9 cellular contexts compared by ENCODE assay signal in the genomic region with DNA sequence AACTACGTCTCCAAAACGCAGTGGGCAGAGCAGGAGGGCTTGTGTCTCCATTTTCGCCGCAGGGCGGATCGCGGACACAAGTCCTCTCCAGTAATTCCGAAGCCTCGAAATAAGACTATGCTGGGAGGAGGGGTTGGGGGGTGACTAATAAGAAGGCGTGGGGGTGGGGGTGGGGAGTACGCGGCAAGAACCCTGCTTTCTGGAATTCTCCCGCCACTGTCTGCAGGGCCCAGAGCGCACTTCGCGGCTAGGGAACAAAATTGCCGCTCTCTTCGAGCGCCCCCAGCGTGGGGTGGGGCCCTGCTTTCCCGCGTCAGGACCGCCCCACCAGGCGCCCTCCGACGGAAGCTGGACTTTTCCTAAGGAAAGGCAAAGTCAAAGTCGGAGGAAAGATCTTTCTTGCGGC. TPM values are rescaled to one million over a fixed set of nuclear protein-coding genes. Genes with fewer than 3 reads are reported as not detected.
DNase-seq lines count a peak whose midpoint lies in the region; ATAC-seq, FAIRE-seq and TF ChIP-seq lines count a peak whose summit lies in the region.
"Had no signal": no experiment of that assay in that cellular context is flagged by ENCODE, and none has a peak within 500 bp of the region (broad histone marks: within the 10 kb centered on the region; RNA-seq: fewer than 3 reads in every experiment).

No MANE protein-coding gene starts in this region.

- H3K9me3 ChIP-seq in tibial nerve: no peaks in the 10 kb centered on the region
- H3K9me3 ChIP-seq: BE2C had no signal

- DNase-seq in activated CD4-positive, alpha-beta T cell treated with anti-CD3 and anti-CD28 coated beads, Interleukin-2, amount 10 ng/mL, durations not matched to agents 24 days and 14 days: peak; percentile 60
- no peak for DNase-seq in activated CD4-positive, alpha-beta T cell treated with anti-CD3 and anti-CD28 coated beads, Interleukin-2, amount 10 ng/mL, durations not matched to agents 7 days and 5 days
- DNase-seq in dermis blood vessel endothelial cell (peak; percentile 26), mesothelial cell of epicardium (ENCODE audit: low spot score in 2 of 2, unreplicated experiment in 2 of 2) (no peak), tibial nerve (ENCODE audit: low spot score in 2 of 2) (no peak), HTR-8/SVneo (ENCODE audit: insufficient read length, low spot score) (no peak)
- DNase-seq: BE2C had no signal

- no peaks in the 10 kb centered on the region for H3K9me3 Mint-ChIP-seq in activated CD4-positive, alpha-beta T cell treated with anti-CD3 and anti-CD28 coated beads, Interleukin-2, amount 10 ng/mL, durations not matched to agents 24 days and 14 days
- H3K9me3 Mint-ChIP-seq in activated CD4-positive, alpha-beta T cell treated with anti-CD3 and anti-CD28 coated beads, Interleukin-2, amount 10 ng/mL, durations not matched to agents 7 days and 5 days: no peaks in the 10 kb centered on the region
- no peaks in the 10 kb centered on the region for H3K9me3 Mint-ChIP-seq in mesothelial cell of epicardium

- FAIRE-seq in HTR-8/SVneo (lab: Jason Lieb, UNC): no peak

- peak overlapping the region; percentile 39 to 56 (median 48) for H3K4me3 ChIP-seq in tibial nerve

- H3K27me3 ChIP-seq in tibial nerve: peaks cover 0 to 8% of the 10 kb centered on the region in 2 donors

- peaks cover 32% of the 10 kb centered on the region for H3K36me3 Mint-ChIP-seq in activated CD4-positive, alpha-beta T cell treated with anti-CD3 and anti-CD28 coated beads, Interleukin-2, amount 10 ng/mL, durations not matched to agents 24 days and 14 days (ENCODE audit: low read depth)
- H3K36me3 Mint-ChIP-seq in activated CD4-positive, alpha-beta T cell treated with anti-CD3 and anti-CD28 coated beads, Interleukin-2, amount 10 ng/mL, durations not matched to agents 7 days and 5 days (ENCODE audit: low read depth): peaks cover under 1% of the 10 kb centered on the region
- H3K36me3 Mint-ChIP-seq in mesothelial cell of epicardium: no peaks in the 10 kb centered on the region

- H3K27ac Mint-ChIP-seq in activated CD4-positive, alpha-beta T cell treated with anti-CD3 and anti-CD28 coated beads, Interleukin-2, amount 10 ng/mL, durations not matched to agents 24 days and 14 days: no peak overlapping the region
- no peak overlapping the region for H3K27ac Mint-ChIP-seq in activated CD4-positive, alpha-beta T cell treated with anti-CD3 and anti-CD28 coated beads, Interleukin-2, amount 10 ng/mL, durations not matched to agents 7 days and 5 days
- H3K27ac Mint-ChIP-seq in mesothelial cell of epicardium: no peak overlapping the region

- peaks cover 20% of the 10 kb centered on the region for H3K4me1 Mint-ChIP-seq in activated CD4-positive, alpha-beta T cell treated with anti-CD3 and anti-CD28 coated beads, Interleukin-2, amount 10 ng/mL, durations not matched to agents 24 days and 14 days
- peaks cover 26% of the 10 kb centered on the region for H3K4me1 Mint-ChIP-seq in activated CD4-positive, alpha-beta T cell treated with anti-CD3 and anti-CD28 coated beads, Interleukin-2, amount 10 ng/mL, durations not matched to agents 7 days and 5 days
- H3K4me1 Mint-ChIP-seq in mesothelial cell of epicardium: peaks cover 15% of the 10 kb centered on the region

- H3K4me3 Mint-ChIP-seq in activated CD4-positive, alpha-beta T cell treated with anti-CD3 and anti-CD28 coated beads, Interleukin-2, amount 10 ng/mL, durations not matched to agents 24 days and 14 days: peak overlapping the region; percentile 74
- H3K4me3 Mint-ChIP-seq in activated CD4-positive, alpha-beta T cell treated with anti-CD3 and anti-CD28 coated beads, Interleukin-2, amount 10 ng/mL, durations not matched to agents 7 days and 5 days: no peak overlapping the region
- H3K4me3 Mint-ChIP-seq in mesothelial cell of epicardium: peak overlapping the region; percentile 62

- 0 to 2% methylated on average over 28 of the region's 28 CpGs for WGBS in tibial nerve, 2 donors

- intact Hi-C loops in activated CD4-positive, alpha-beta T cell treated with anti-CD3 and anti-CD28 coated beads, Interleukin-2, amount 10 ng/mL, durations not matched to agents 24 days and 14 days (cut with micrococcal nuclease): no loop called here

- ATAC-seq in GM18907 (IDR thresholded peaks at IDR 0.05; ENCODE audit: unreplicated experiment) (no peak), GM18861 (IDR thresholded peaks at IDR 0.05; ENCODE audit: unreplicated experiment) (no peak)

- TF ChIP-seq CTCF in mesothelial cell of epicardium (IDR thresholded peaks at IDR 0.05; ENCODE audit: unreplicated experiment): no peak
- TF ChIP-seq CTCF in tibial nerve (IDR thresholded peaks at IDR 0.05): no peak

- H3K4me1 ChIP-seq in tibial nerve: peaks cover 0 to 29% (median 0%) of the 10 kb centered on the region in 4 donors
- H3K4me1 ChIP-seq: BE2C had no signal

- peak in 1 of 2 donors; percentile 66 for TF ChIP-seq EP300 in tibial nerve (IDR thresholded peaks at IDR 0.05)

- H3K36me3 ChIP-seq in tibial nerve: peaks cover 0 to 7% (median 0%) of the 10 kb centered on the region in 3 donors
- H3K36me3 ChIP-seq: BE2C had no signal

- POLR2A ChIA-PET in activated CD4-positive, alpha-beta T cell treated with anti-CD3 and anti-CD28 coated beads, Interleukin-2, amount 10 ng/mL, durations not matched to agents 7 days and 5 days (lab: Charles Lee): no interaction called here

- TF ChIP-seq POLR2A in tibial nerve (IDR thresholded peaks at IDR 0.05): peak; percentile 18 to 30

- CTCF ChIA-PET in activated CD4-positive, alpha-beta T cell treated with anti-CD3 and anti-CD28 coated beads, Interleukin-2, amount 10 ng/mL, durations not matched to agents 7 days and 5 days (lab: Charles Lee): no interaction called here

- H3K27me3 Mint-ChIP-seq in activated CD4-positive, alpha-beta T cell treated with anti-CD3 and anti-CD28 coated beads, Interleukin-2, amount 10 ng/mL, durations not matched to agents 24 days and 14 days: peaks cover 77% of the 10 kb centered on the region
- H3K27me3 Mint-ChIP-seq in activated CD4-positive, alpha-beta T cell treated with anti-CD3 and anti-CD28 coated beads, Interleukin-2, amount 10 ng/mL, durations not matched to agents 7 days and 5 days: peaks cover 82% of the 10 kb centered on the region
- peaks cover 90% of the 10 kb centered on the region for H3K27me3 Mint-ChIP-seq in mesothelial cell of epicardium (ENCODE audit: low read depth)

- H3K27ac ChIP-seq in tibial nerve: peak overlapping the region; percentile 68 to 89 (median 84)

RNA-seq across cellular contexts. Expression of gene NR4A2, which starts 12.0 kb away (rescaled TPM):
- total RNA-seq in activated CD4-positive, alpha-beta T cell treated with anti-CD3 and anti-CD28 coated beads, Interleukin-2, amount 10 ng/mL, durations not matched to agents 24 days and 14 days: 13.2 and 14.1 TPM in 2 replicates
- 1 to 10 TPM; 1.2 to 1.7 TPM for total RNA-seq in activated CD4-positive, alpha-beta T cell treated with anti-CD3 and anti-CD28 coated beads, Interleukin-2, amount 10 ng/mL, durations not matched to agents 7 days and 5 days
- total RNA-seq in dermis blood vessel endothelial cell (0.14 and 0.17 TPM in 2 replicates), mesothelial cell of epicardium (1.6 to 2.1 TPM (median 1.7 TPM) in 3 replicates), tibial nerve (10 to 100 TPM; 14.7 to 31.5 (median 22.4) TPM)

Comparison
In these comparisons a context has a peak if more than half of its experiments do, and no peak if none do; other contexts are left out.
1. DNase-seq: peak in activated CD4-positive, alpha-beta T cell treated with anti-CD3 and anti-CD28 coated beads, Interleukin-2, amount 10 ng/mL, durations not matched to agents 24 days and 14 days (single experiment) and dermis blood vessel endothelial cell (single experiment); none in activated CD4-positive, alpha-beta T cell treated with anti-CD3 and anti-CD28 coated beads, Interleukin-2, amount 10 ng/mL, durations not matched to agents 7 days and 5 days (single experiment), mesothelial cell of epicardium (0 of 2), tibial nerve (0 of 2) and HTR-8/SVneo (single experiment).